ENCODE assay signal across 8 cellular contexts in the genomic region with DNA sequence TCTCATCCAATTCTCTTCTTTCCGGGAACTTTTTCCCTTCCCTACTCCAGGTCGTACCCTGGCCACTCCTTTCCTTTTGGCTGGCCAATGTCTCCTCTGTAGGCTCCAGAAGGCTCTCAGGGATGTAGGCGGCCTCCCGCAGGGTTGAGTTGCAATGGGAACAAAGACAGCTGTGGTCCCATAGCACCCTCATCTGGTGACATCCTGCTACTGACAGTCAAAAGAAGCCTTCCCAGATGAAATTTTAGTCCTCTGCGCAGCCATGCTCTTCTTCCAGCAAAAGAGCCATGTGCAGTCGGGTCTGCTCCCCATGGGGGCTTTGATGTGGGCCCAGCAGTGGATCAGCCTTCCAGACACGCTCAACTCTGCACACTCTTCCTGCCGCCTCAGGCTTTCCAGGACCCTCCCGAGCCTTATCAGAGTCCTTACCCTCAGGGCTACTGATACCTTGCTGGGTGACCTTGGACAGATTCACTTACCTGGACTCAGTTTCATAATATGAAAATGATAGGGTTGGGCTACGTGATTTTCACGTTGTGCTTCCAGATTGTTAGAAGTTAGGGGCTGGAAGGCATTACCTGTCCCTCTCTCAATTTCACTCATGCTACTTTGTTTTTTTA. TPM values are rescaled to one million over a fixed set of nuclear protein-coding genes. Genes with fewer than 3 reads are reported as not detected.
A peak's percentile ranks its signal among the peaks of the same experiment; 100 is the strongest.
DNase-seq lines count a peak whose midpoint lies in the region; ATAC-seq and TF ChIP-seq lines count a peak whose summit lies in the region.

No MANE protein-coding gene starts in this region.

- DNase-seq in stimulated activated CD4-positive, alpha-beta T cell treated with anti-CD3 and anti-CD28 coated beads, Interleukin-15, amount 100 ng/mL, for 24 hours, result peak; percentile 48
- DNase-seq in stimulated activated CD4-positive, alpha-beta T cell treated with anti-CD3 and anti-CD28 coated beads, Interleukin-12 subunit alpha, Interleukin-12 subunit beta, amount 100 ng/mL, for 4 hours, result no peak
- DNase-seq in NCI-H1930 (lab: John Stamatoyannopoulos, UW) (peak; percentile 9 to 24), erythroblast (lab: John Stamatoyannopoulos, UW) (peak; percentile 53 to 67), nephron progenitor cell (peak; percentile 68), vagina (ENCODE audit: extremely low spot score in 2 of 2) (no peak)
- peak; percentile 60 for DNase-seq in activated CD4-positive, alpha-beta T cell treated with anti-CD3 and anti-CD28 coated beads, Interleukin-2, amount 10 ng/mL, durations not matched to agents 7 days and 5 days

- intact Hi-C loops in vagina (cut with DNase I), result no loop called here

- TF ChIP-seq CTCF in nephron progenitor cell (IDR thresholded peaks at IDR 0.05) (peak; percentile 77), vagina (IDR thresholded peaks at IDR 0.05) (no peak)

- H3K4me3 ChIP-seq in vagina, result no peak overlapping the region

- TF ChIP-seq POLR2A in erythroblast (IDR thresholded peaks at IDR 0.05; ENCODE audit: low read length) (no peak), vagina (IDR thresholded peaks at IDR 0.05) (no peak)

- H3K36me3 Mint-ChIP-seq in activated CD4-positive, alpha-beta T cell treated with anti-CD3 and anti-CD28 coated beads, Interleukin-2, amount 10 ng/mL, durations not matched to agents 7 days and 5 days (ENCODE audit: low read depth), result peaks cover 10% of the 10 kb centered on the region
- H3K36me3 Mint-ChIP-seq in nephron progenitor cell (ENCODE audit: low read depth), result no peaks in the 10 kb centered on the region

- no peak for ATAC-seq in HG03378 (IDR thresholded peaks at IDR 0.05; ENCODE audit: unreplicated experiment)

- no peaks in the 10 kb centered on the region for H3K9me3 ChIP-seq in vagina

- H3K27ac Mint-ChIP-seq in activated CD4-positive, alpha-beta T cell treated with anti-CD3 and anti-CD28 coated beads, Interleukin-2, amount 10 ng/mL, durations not matched to agents 7 days and 5 days, result no peak overlapping the region
- H3K27ac Mint-ChIP-seq in nephron progenitor cell, result no peak overlapping the region

- no peak overlapping the region for H3K27ac ChIP-seq in vagina

- no peaks in the 10 kb centered on the region for H3K27me3 ChIP-seq in vagina

- CTCF ChIA-PET in activated CD4-positive, alpha-beta T cell treated with anti-CD3 and anti-CD28 coated beads, Interleukin-2, amount 10 ng/mL, durations not matched to agents 7 days and 5 days (lab: Charles Lee), result interaction anchor here (0.7 to 6.7 kb wide), 6 partner anchors 10 to 291 kb away, joined by 3 to 46 read pairs (median 8); partner anchors contain the start of gene SMAGP

- no peak overlapping the region for H3K4me3 Mint-ChIP-seq in activated CD4-positive, alpha-beta T cell treated with anti-CD3 and anti-CD28 coated beads, Interleukin-2, amount 10 ng/mL, durations not matched to agents 7 days and 5 days
- no peak overlapping the region for H3K4me3 Mint-ChIP-seq in nephron progenitor cell

- H3K4me1 ChIP-seq in vagina, result peaks cover 2% of the 10 kb centered on the region

- POLR2A ChIA-PET in activated CD4-positive, alpha-beta T cell treated with anti-CD3 and anti-CD28 coated beads, Interleukin-2, amount 10 ng/mL, durations not matched to agents 7 days and 5 days (lab: Charles Lee), result no interaction called here

- H3K36me3 ChIP-seq in vagina, result no peaks in the 10 kb centered on the region

- no peaks in the 10 kb centered on the region for H3K4me1 Mint-ChIP-seq in activated CD4-positive, alpha-beta T cell treated with anti-CD3 and anti-CD28 coated beads, Interleukin-2, amount 10 ng/mL, durations not matched to agents 7 days and 5 days
- H3K4me1 Mint-ChIP-seq in nephron progenitor cell, result peaks cover 12% of the 10 kb centered on the region

- no peaks in the 10 kb centered on the region for H3K9me3 Mint-ChIP-seq in activated CD4-positive, alpha-beta T cell treated with anti-CD3 and anti-CD28 coated beads, Interleukin-2, amount 10 ng/mL, durations not matched to agents 7 days and 5 days
- no peaks in the 10 kb centered on the region for H3K9me3 Mint-ChIP-seq in nephron progenitor cell

- H3K27me3 Mint-ChIP-seq in activated CD4-positive, alpha-beta T cell treated with anti-CD3 and anti-CD28 coated beads, Interleukin-2, amount 10 ng/mL, durations not matched to agents 7 days and 5 days, result no peaks in the 10 kb centered on the region
- peaks cover 4% of the 10 kb centered on the region for H3K27me3 Mint-ChIP-seq in nephron progenitor cell (ENCODE audit: low read depth, poor library complexity)

RNA-seq across cellular contexts. Expression of gene CELA1, which starts 5.5 kb away (rescaled TPM):
- total RNA-seq in activated CD4-positive, alpha-beta T cell treated with anti-CD3 and anti-CD28 coated beads, Interleukin-2, amount 10 ng/mL, durations not matched to agents 7 days and 5 days, result not detected
- total RNA-seq in vagina, result not detected

RNA-seq across cellular contexts. Expression of gene BIN2, which starts 28.0 kb away (rescaled TPM):
- total RNA-seq in activated CD4-positive, alpha-beta T cell treated with anti-CD3 and anti-CD28 coated beads, Interleukin-2, amount 10 ng/mL, durations not matched to agents 7 days and 5 days, result 100 to 1,000 TPM; 200 to 226 TPM
- 6.4 TPM for total RNA-seq in vagina

RNA-seq across cellular contexts. Expression of gene GALNT6, which starts 39.2 kb away (rescaled TPM):
- 10 to 100 TPM; 17.5 to 18.9 TPM for total RNA-seq in activated CD4-positive, alpha-beta T cell treated with anti-CD3 and anti-CD28 coated beads, Interleukin-2, amount 10 ng/mL, durations not matched to agents 7 days and 5 days
- total RNA-seq in vagina, result 12.5 TPM

Comparison
In these comparisons a context has a peak if more than half of its experiments do, and no peak if none do; other contexts are left out.
1. DNase-seq: peak in stimulated activated CD4-positive, alpha-beta T cell treated with anti-CD3 and anti-CD28 coated beads, Interleukin-15, amount 100 ng/mL, for 24 hours (single experiment), NCI-H1930 (2 of 2), activated CD4-positive, alpha-beta T cell treated with anti-CD3 and anti-CD28 coated beads, Interleukin-2, amount 10 ng/mL, durations not matched to agents 7 days and 5 days (single experiment), erythroblast (2 of 2) and nephron progenitor cell (single experiment); none in stimulated activated CD4-positive, alpha-beta T cell treated with anti-CD3 and anti-CD28 coated beads, Interleukin-12 subunit alpha, Interleukin-12 subunit beta, amount 100 ng/mL, for 4 hours (single experiment) and vagina (0 of 2).
2. RNA of gene BIN2, which starts 28.0 kb away (total RNA-seq): 200 to 226 TPM in activated CD4-positive, alpha-beta T cell treated with anti-CD3 and anti-CD28 coated beads, Interleukin-2, amount 10 ng/mL, durations not matched to agents 7 days and 5 days; 6.4 TPM in vagina (single experiment); every median in the first group is over 10 times any median in the second.